In genomic region chr19:41363371-41363752, GRCh38 we compare ENCODE assay signal across 8 cellular contexts. TPM values are rescaled to one million over a fixed set of nuclear protein-coding genes. Genes with fewer than 3 reads are reported as not detected.
DNase-seq lines count a peak whose midpoint lies in the region; ATAC-seq and TF ChIP-seq lines count a peak whose summit lies in the region.

No MANE protein-coding gene starts in this region.

- H3K36me3 ChIP-seq in GM23248 (ENCODE audit: low read depth): no peaks in the 10 kb centered on the region
- H3K36me3 ChIP-seq in skeletal muscle satellite cell (ENCODE audit: insufficient read depth, low read length): no peaks in the 10 kb centered on the region

- peak overlapping the region; percentile 77 for H2AFZ ChIP-seq in GM23248

- 41 to 42% methylated on average over 6 of the region's 6 CpGs for WGBS in GM23248 (ENCODE audit: low coverage in 1 of 2, low lambda C conversion rate in 2 of 2, missing lambda C conversion rate in 2 of 2), 2 experiments

- peaks cover 17% of the 10 kb centered on the region for H3F3A ChIP-seq in GM23248 (ENCODE audit: insufficient read depth)

- peak overlapping the region; percentile 95 for H3K4me2 ChIP-seq in GM23248 (ENCODE audit: unreplicated experiment)
- peak overlapping the region; percentile 99 for H3K4me2 ChIP-seq in skeletal muscle satellite cell (ENCODE audit: low read length)

- H3K4me3 ChIP-seq in GM23248 (peak overlapping the region; percentile 89), skeletal muscle satellite cell (ENCODE audit: low read length) (peak overlapping the region; percentile 95)

- peaks cover 42% of the 10 kb centered on the region for H3K79me2 ChIP-seq in GM23248 (ENCODE audit: insufficient read depth)

- H4K20me1 ChIP-seq in GM23248 (ENCODE audit: insufficient read depth): no peaks in the 10 kb centered on the region

- ATAC-seq in foreskin keratinocyte (no peak), GM21528 (IDR thresholded peaks at IDR 0.05; ENCODE audit: low FRiP score, unreplicated experiment) (no peak)

- H3K9ac ChIP-seq in GM23248 (peak overlapping the region; percentile 96), skeletal muscle satellite cell (ENCODE audit: low read depth, low read length) (peak overlapping the region; percentile 97)

- no peaks in the 10 kb centered on the region for H3K9me2 ChIP-seq in GM23248 (ENCODE audit: insufficient read depth)

- peak overlapping the region; percentile 98 for H3K27ac ChIP-seq in GM23248
- H3K27ac ChIP-seq in VCaP: peak overlapping the region; percentile 87
- peak overlapping the region; percentile 71 for H3K27ac ChIP-seq in foreskin keratinocyte

- H3K27me3 ChIP-seq in GM23248 (replicated peaks; ENCODE audit: insufficient read depth) (no peaks in the 10 kb centered on the region), foreskin keratinocyte (no peaks in the 10 kb centered on the region), skeletal muscle satellite cell (ENCODE audit: control insufficient read depth, insufficient read depth, low read length) (no peaks in the 10 kb centered on the region)

- in situ Hi-C loops in GM23248 (cut with MboI): no loop called here

- no peak for DNase-seq in GM23248
- no peak for DNase-seq in foreskin keratinocyte
- no peak for DNase-seq in DMS53 (lab: John Stamatoyannopoulos, UW)
- DNase-seq in putamen (ENCODE audit: low spot score): no peak
- DNase-seq in NCI-H446 treated with DMSO at 0.1 percent for 48 hours (lab: John Stamatoyannopoulos, UW): no peak

- H3K4me1 ChIP-seq in GM23248 (ENCODE audit: insufficient read depth) (peaks cover 22% of the 10 kb centered on the region), foreskin keratinocyte (peaks cover 11% of the 10 kb centered on the region), skeletal muscle satellite cell (ENCODE audit: control insufficient read depth, insufficient read depth, low read length) (peaks cover 26% of the 10 kb centered on the region)

- TF ChIP-seq CTCF in VCaP (conservative IDR thresholded peaks at IDR 0.05) (no peak), foreskin keratinocyte (conservative IDR thresholded peaks at IDR 0.05) (no peak)

- no peaks in the 10 kb centered on the region for H3K9me3 ChIP-seq in GM23248 (ENCODE audit: low read depth)
- H3K9me3 ChIP-seq in skeletal muscle satellite cell (replicated peaks; ENCODE audit: low read length): no peaks in the 10 kb centered on the region

RNA-seq across cellular contexts. Expression of gene B9D2, which starts 0.6 kb away (rescaled TPM):
- 8.1 and 9.6 TPM in 2 replicates for total RNA-seq in GM23248 (2014; rRNA removed; shearing (Covaris generic))
- polyA plus RNA-seq in GM23248 (2016; fragmentation: Nextera tagmentation; extraction: Ambion mirVana) (13.2 and 13.8 TPM in 2 replicates), foreskin keratinocyte (6.7 and 8.5 TPM in 2 replicates)
- total RNA-seq in foreskin keratinocyte: 4.4 and 5.8 TPM in 2 replicates
- 3.7 and 5.3 TPM in 2 replicates for total RNA-seq in skeletal muscle satellite cell (2012; rRNA removed)

RNA-seq across cellular contexts. Expression of gene TGFB1, which starts 9.6 kb away (rescaled TPM):
- 21.4 and 23.5 TPM in 2 replicates for total RNA-seq in GM23248 (2014; rRNA removed; shearing (Covaris generic))
- polyA plus RNA-seq in GM23248 (2016; fragmentation: Nextera tagmentation; extraction: Ambion mirVana) (12.4 and 13.9 TPM in 2 replicates), foreskin keratinocyte (51.3 and 52.5 TPM in 2 replicates)
- 26.8 and 26.9 TPM in 2 replicates for total RNA-seq in foreskin keratinocyte
- 14.4 and 18.8 TPM in 2 replicates for total RNA-seq in skeletal muscle satellite cell (2012; rRNA removed)

RNA-seq across cellular contexts. Expression of gene TMEM91, which starts 13.0 kb away (rescaled TPM):
- total RNA-seq in GM23248 (2014; rRNA removed; shearing (Covaris generic)): 3.9 and 5.3 TPM in 2 replicates
- polyA plus RNA-seq in GM23248 (2016; fragmentation: Nextera tagmentation; extraction: Ambion mirVana) (6.6 and 7.8 TPM in 2 replicates), foreskin keratinocyte (3.8 and 4.9 TPM in 2 replicates)
- 3.2 and 4.0 TPM in 2 replicates for total RNA-seq in foreskin keratinocyte
- 3.8 and 5.7 TPM in 2 replicates for total RNA-seq in skeletal muscle satellite cell (2012; rRNA removed)

RNA-seq across cellular contexts. Expression of gene EXOSC5, which starts 33.8 kb away (rescaled TPM):
- 20.7 and 21.4 TPM in 2 replicates for total RNA-seq in GM23248 (2014; rRNA removed; shearing (Covaris generic))
- polyA plus RNA-seq in GM23248 (2016; fragmentation: Nextera tagmentation; extraction: Ambion mirVana) (26.4 and 29.4 TPM in 2 replicates), foreskin keratinocyte (30.2 and 35.9 TPM in 2 replicates)
- total RNA-seq in foreskin keratinocyte: 19.6 and 22.7 TPM in 2 replicates
- 21.0 and 24.1 TPM in 2 replicates for total RNA-seq in skeletal muscle satellite cell (2012; rRNA removed)

RNA-seq across cellular contexts. Expression of gene BCKDHA, which starts 34.3 kb away (rescaled TPM):
- total RNA-seq in GM23248 (2014; rRNA removed; shearing (Covaris generic)): 26.8 and 51.0 TPM in 2 replicates
- polyA plus RNA-seq in GM23248 (2016; fragmentation: Nextera tagmentation; extraction: Ambion mirVana) (29.4 and 32.0 TPM in 2 replicates), foreskin keratinocyte (16.9 and 18.6 TPM in 2 replicates)
- total RNA-seq in foreskin keratinocyte: 15.9 and 18.7 TPM in 2 replicates
- total RNA-seq in skeletal muscle satellite cell (2012; rRNA removed): 23.3 and 27.7 TPM in 2 replicates
